In the genomic region with DNA sequence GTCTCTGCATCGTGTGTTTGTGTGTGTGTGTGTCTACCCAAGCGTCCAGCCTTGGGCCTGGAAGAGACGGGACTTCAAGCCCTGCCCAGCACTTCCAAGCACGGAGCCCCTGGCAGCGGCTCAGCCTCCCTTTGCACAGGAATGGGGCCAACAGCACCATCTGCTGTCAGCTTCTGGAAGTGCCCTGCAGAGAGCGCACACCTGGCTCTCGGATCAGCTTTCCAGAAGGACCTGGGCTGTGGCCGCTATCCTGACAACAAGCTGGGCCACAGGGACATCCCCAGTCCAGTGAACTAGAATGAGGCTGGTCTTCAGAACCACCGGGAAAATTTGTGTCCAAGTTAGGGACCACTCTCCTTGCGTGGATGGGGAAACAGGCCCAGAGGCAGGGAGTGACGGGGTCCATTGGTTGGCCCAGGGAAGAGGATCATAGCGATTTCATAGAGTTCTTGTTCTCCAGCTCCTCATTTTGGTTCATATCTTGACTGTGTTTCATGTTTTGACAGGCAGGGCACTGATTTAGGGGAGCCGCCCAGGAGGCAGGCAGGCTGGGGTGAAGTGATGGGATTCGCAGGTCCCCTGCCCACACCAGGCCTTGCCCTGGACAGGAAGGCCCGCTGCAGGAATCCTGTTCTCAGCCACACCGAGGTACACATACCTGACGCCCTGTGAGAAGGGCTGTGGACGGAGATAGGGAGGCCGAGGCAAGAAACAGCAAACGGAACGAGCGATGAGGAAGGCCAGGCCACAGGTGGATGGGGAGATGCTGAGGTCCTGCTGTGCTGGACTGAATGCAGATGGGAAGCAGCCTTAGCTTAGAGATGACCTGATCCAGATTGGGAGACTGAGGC, we compare ENCODE assay signal across 1 cellular context.
A peak's percentile ranks its signal among the peaks of the same experiment; 100 is the strongest.
TF ChIP-seq lines count a peak whose summit lies in the region.

No MANE protein-coding gene starts in this region.

TF ChIP-seq in H1, 55 proteins besides CTCF, POLR2A, EP300 and RAD21:
- TF ChIP-seq GABPA (IDR thresholded peaks at IDR 0.05; ENCODE audit: borderline replicate concordance, insufficient read depth, low read length) (peak; percentile 78; the same call in 1 of the 2 replicates), TEAD4 (IDR thresholded peaks at IDR 0.05; ENCODE audit: low read depth, low read length) (peak; percentile 17; the same call in 1 of the 2 replicates), TCF12 (IDR thresholded peaks at IDR 0.05; ENCODE audit: low read depth, low read length) (peak; percentile 77; the same call in 1 of the 2 replicates), YY1 (IDR thresholded peaks at IDR 0.05; ENCODE audit: low read depth, low read length) (0 out of 2 replicates have a peak, but pooled peaks have one; percentile 29), SUZ12 (IDR thresholded peaks at IDR 0.05; ENCODE audit: low read length) (no peak), TBP (IDR thresholded peaks at IDR 0.05; ENCODE audit: low read depth, low read length) (peak; percentile 17; the same call in 1 of the 2 replicates), SAP30 (IDR thresholded peaks at IDR 0.05; ENCODE audit: insufficient read depth, insufficient replicate concordance, low read length) (no peak), NANOG (IDR thresholded peaks at IDR 0.05; ENCODE audit: insufficient read depth, low read depth, low read length, poor library complexity, severe bottlenecking) (no peak)
- TF ChIP-seq, protein P1, sequence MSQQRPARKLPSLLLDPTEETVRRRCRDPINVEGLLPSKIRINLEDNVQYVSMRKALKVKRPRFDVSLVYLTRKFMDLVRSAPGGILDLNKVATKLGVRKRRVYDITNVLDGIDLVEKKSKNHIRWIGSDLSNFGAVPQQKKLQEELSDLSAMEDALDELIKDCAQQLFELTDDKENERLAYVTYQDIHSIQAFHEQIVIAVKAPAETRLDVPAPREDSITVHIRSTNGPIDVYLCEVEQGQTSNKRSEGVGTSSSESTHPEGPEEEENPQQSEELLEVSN (IDR thresholded peaks at IDR 0.05), result no peak
- TF ChIP-seq, protein P2, sequence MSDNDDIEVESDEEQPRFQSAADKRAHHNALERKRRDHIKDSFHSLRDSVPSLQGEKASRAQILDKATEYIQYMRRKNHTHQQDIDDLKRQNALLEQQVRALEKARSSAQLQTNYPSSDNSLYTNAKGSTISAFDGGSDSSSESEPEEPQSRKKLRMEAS (IDR thresholded peaks at IDR 0.05), result peak; percentile 36; the same call in 1 of the 2 replicates
- TF ChIP-seq, protein P3, sequence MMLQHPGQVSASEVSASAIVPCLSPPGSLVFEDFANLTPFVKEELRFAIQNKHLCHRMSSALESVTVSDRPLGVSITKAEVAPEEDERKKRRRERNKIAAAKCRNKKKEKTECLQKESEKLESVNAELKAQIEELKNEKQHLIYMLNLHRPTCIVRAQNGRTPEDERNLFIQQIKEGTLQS (IDR thresholded peaks at IDR 0.05; ENCODE audit: insufficient read depth, low read depth, low read length), result no peak
